ENCODE assay signal across 17 cellular contexts in the genomic region with DNA sequence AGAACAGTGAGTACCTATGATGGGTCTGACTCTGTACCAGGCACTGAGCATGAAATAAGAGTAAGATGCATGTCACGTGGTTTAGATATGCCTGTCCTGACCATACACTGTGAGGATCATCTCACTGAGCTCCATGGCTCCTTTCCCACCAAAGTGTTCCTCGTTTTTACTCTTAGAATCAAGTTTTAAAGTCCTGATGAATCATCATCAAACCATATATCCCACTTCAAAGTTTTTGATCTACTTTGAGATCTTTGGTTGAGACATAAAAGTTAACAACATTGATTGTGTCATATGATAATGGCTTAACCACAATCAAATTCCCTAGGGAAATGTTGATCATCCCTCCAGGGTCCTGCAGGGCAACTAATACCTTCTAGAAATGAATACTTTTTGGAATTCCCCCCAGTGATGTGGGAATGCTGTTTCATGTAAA. TPM values are rescaled to one million over a fixed set of nuclear protein-coding genes. Genes with fewer than 3 reads are reported as not detected.
DNase-seq lines count a peak whose midpoint lies in the region; ATAC-seq and TF ChIP-seq lines count a peak whose summit lies in the region.
"Had no signal": no experiment of that assay in that cellular context is flagged by ENCODE, and none has a peak within 500 bp of the region (broad histone marks: within the 10 kb centered on the region; RNA-seq: fewer than 3 reads in every experiment).

No MANE protein-coding gene starts in this region.

- POLR2A ChIA-PET in naive thymus-derived CD8-positive, alpha-beta T cell (lab: Charles Lee) = interaction anchor here (1.4 kb wide), 1 partner anchor 49 kb away, joined by 4 read pairs; no protein-coding TSS in a partner anchor

- H3K27me3 Mint-ChIP-seq in HFFc6 (ENCODE audit: insufficient read depth) = peaks cover 2% of the 10 kb centered on the region; the same call in 1 of the 2 replicates
- no peaks in the 10 kb centered on the region for H3K27me3 Mint-ChIP-seq in naive thymus-derived CD8-positive, alpha-beta T cell

- no peak overlapping the region for H3K4me3 Mint-ChIP-seq in HFFc6
- peak overlapping the region in 8 of 10 donors; percentile 29 to 62 (median 52) for H3K4me3 Mint-ChIP-seq in naive thymus-derived CD8-positive, alpha-beta T cell
- H3K4me3 Mint-ChIP-seq: endodermal cell; GM23338; immature natural killer cell; neural crest cell; T-helper 2 cell treated with Interferon-gamma antibody and Interleukin-4, amounts not matched to agents 5 μg/mL and 100 μg/mL, for 36 hours had no signal

- ATAC-seq in naive thymus-derived CD8-positive, alpha-beta T cell = peak in 1 of 2 donors; percentile 74
- ATAC-seq: GM23338, Right ventricle myocardium inferior had no signal

- no peaks in the 10 kb centered on the region for H3K9me3 Mint-ChIP-seq in HFFc6
- peaks cover 0 to 7% (median 2%) of the 10 kb centered on the region in 9 donors for H3K9me3 Mint-ChIP-seq in naive thymus-derived CD8-positive, alpha-beta T cell
- H3K9me3 Mint-ChIP-seq: GM23338; neural crest cell; T-helper 2 cell treated with Interferon-gamma antibody and Interleukin-4, amounts not matched to agents 5 μg/mL and 100 μg/mL, for 36 hours had no signal

- H3K9me3 ChIP-seq in DOHH2 (ENCODE audit: control insufficient read depth, insufficient read depth, low read length) = no peaks in the 10 kb centered on the region

- peaks cover 66% of the 10 kb centered on the region for H3K4me1 ChIP-seq in DOHH2 (ENCODE audit: control insufficient read depth, low read length)

- peaks cover 14% of the 10 kb centered on the region for H3K4me1 Mint-ChIP-seq in HFFc6 (ENCODE audit: low read depth)
- peaks cover 16 to 36% (median 32%) of the 10 kb centered on the region in 4 donors for H3K4me1 Mint-ChIP-seq in naive thymus-derived CD8-positive, alpha-beta T cell

- TF ChIP-seq CTCF in DOHH2 (IDR thresholded peaks at IDR 0.05; ENCODE audit: low read depth, low read length, poor library complexity, severe bottlenecking) (no peak), HFFc6 (IDR thresholded peaks at IDR 0.05) (no peak)

- no peaks in the 10 kb centered on the region for H4K20me1 ChIP-seq in DOHH2 (ENCODE audit: control insufficient read depth, insufficient read depth, low read depth, low read length)

- H3K36me3 ChIP-seq in DOHH2 (ENCODE audit: control insufficient read depth, low read length) = no peaks in the 10 kb centered on the region

- no peaks in the 10 kb centered on the region for H3K27me3 ChIP-seq in DOHH2 (ENCODE audit: control insufficient read depth, low read length)

- H3K4me3 ChIP-seq in DOHH2 (ENCODE audit: low read length) = peak overlapping the region; percentile 35; the same call in 1 of the 2 replicates
- H3K4me3 ChIP-seq: GM23338 had no signal

- peak overlapping the region; percentile 58 for H3K4me2 ChIP-seq in DOHH2 (ENCODE audit: low read length)
- H3K4me2 ChIP-seq: GM23338 had no signal

- H3K36me3 Mint-ChIP-seq in HFFc6 (ENCODE audit: low read depth) = no peaks in the 10 kb centered on the region
- H3K36me3 Mint-ChIP-seq in naive thymus-derived CD8-positive, alpha-beta T cell = no peaks in the 10 kb centered on the region

- H3K9me2 ChIP-seq in DOHH2 (replicated peaks; ENCODE audit: control insufficient read depth, low read length) = no peaks in the 10 kb centered on the region

- H3K27ac Mint-ChIP-seq in HFFc6 = no peak overlapping the region
- H3K27ac Mint-ChIP-seq in naive thymus-derived CD8-positive, alpha-beta T cell = peak overlapping the region in 5 of 10 donors; percentile 7 to 81 (median 67)
- H3K27ac Mint-ChIP-seq: endodermal cell; GM23338; T-helper 2 cell treated with Interferon-gamma antibody and Interleukin-4, amounts not matched to agents 5 μg/mL and 100 μg/mL, for 36 hours had no signal

- H3F3A ChIP-seq in DOHH2 (ENCODE audit: control insufficient read depth, insufficient read depth) = peaks cover 27% of the 10 kb centered on the region

- no peaks in the 10 kb centered on the region for H3K79me2 ChIP-seq in DOHH2 (ENCODE audit: control insufficient read depth, low read length)

- no peak overlapping the region for H3K27ac ChIP-seq in DOHH2 (ENCODE audit: low read depth, low read length)

- DNase-seq in HFFc6 = peak; percentile 23
- peak; percentile 28 for DNase-seq in amniotic epithelial cell (ENCODE audit: low read depth)
- no peak for DNase-seq in naive thymus-derived CD8-positive, alpha-beta T cell
- DNase-seq in iPS-NIHi7 (ENCODE audit: extremely low spot score) = no peak
- no peak for DNase-seq in NCI-H226
- no peak for DNase-seq in nucleus accumbens (lab: John Stamatoyannopoulos, UW)
- DNase-seq: amniotic stem cell; cerebellar nuclear complex; endodermal cell; immature natural killer cell; right cardiac atrium; stimulated activated CD4-positive, alpha-beta T cell treated with anti-CD3 and anti-CD28 coated beads, Interleukin-2, amount 100 ng/mL, for 24 hours had no signal

RNA-seq across cellular contexts. Expression of gene ETS1, which starts 12.8 kb away (rescaled TPM):
- 10 to 100 TPM; 55.2 to 78.6 (median 73.2) TPM for total RNA-seq in HFFc6 (2021; fragmentation: NEBNext Ultra II Directional; extraction: Animal tissue kit (Norgen Biotek cat#: 25700))
- total RNA-seq in naive thymus-derived CD8-positive, alpha-beta T cell = 100 to 1,000 TPM; 925 to 962 TPM
- polyA plus RNA-seq in naive thymus-derived CD8-positive, alpha-beta T cell = 100 to 1,000 TPM; 407 to 433 (median 430) TPM

Comparison
In these comparisons a context has a peak if more than half of its experiments do, and no peak if none do; other contexts are left out.
1. DNase-seq: peak in HFFc6 (single experiment) and amniotic epithelial cell (single experiment); none in naive thymus-derived CD8-positive, alpha-beta T cell (0 of 10), iPS-NIHi7 (single experiment), NCI-H226 (single experiment) and nucleus accumbens (0 of 56).
2. RNA of gene ETS1, which starts 12.8 kb away (total RNA-seq): 925 to 962 TPM in naive thymus-derived CD8-positive, alpha-beta T cell; 55.2 to 78.6 TPM in HFFc6; every median in the first group is over 10 times any median in the second.